32 cellular contexts compared by ENCODE assay signal in genomic region chr7:111839261-111839660, GRCh38.
"Had no signal": no experiment of that assay in that cellular context is flagged by ENCODE, and none has a peak within 500 bp of the region (broad histone marks: within the 10 kb centered on the region; RNA-seq: fewer than 3 reads in every experiment).

No MANE protein-coding gene starts in this region.

- H3K27me3 ChIP-seq: neural progenitor cell, spleen, suprapubic skin, testis, tibial artery, transverse colon, upper lobe of right lung, vagina had no signal

- DNase-seq: naive B cell; natural killer cell; occipital lobe; posterior cingulate gyrus; psoas muscle; right cardiac atrium; spleen; stimulated activated CD4-positive, alpha-beta T cell treated with anti-CD3 and anti-CD28 coated beads, Interleukin-12 subunit alpha, Interleukin-12 subunit beta, amount 100 ng/mL, for 4 hours; stimulated activated CD4-positive, alpha-beta T cell treated with anti-CD3 and anti-CD28 coated beads, Interleukin-1b, Interleukin-23, amount 100 ng/mL, for 48 hours; stimulated activated CD4-positive, alpha-beta T cell treated with anti-CD3 and anti-CD28 coated beads, Interleukin-4, amount 100 ng/mL, for 1 hour; stimulated activated CD4-positive, alpha-beta T cell treated with anti-CD3 and anti-CD28 coated beads, Interleukin-4, amount 100 ng/mL, for 4 hours; stimulated activated CD8-positive, alpha-beta memory T cell treated with anti-CD3 and anti-CD28 coated beads, Interleukin-4, amount 100 ng/mL, for 48 hours; stimulated activated naive CD4-positive, alpha-beta T cell; stimulated activated naive CD8-positive, alpha-beta T cell treated with anti-CD3 and anti-CD28 coated beads, Interleukin-15, amount 100 ng/mL, for 72 hours; stimulated activated naive CD8-positive, alpha-beta T cell treated with anti-CD3 and anti-CD28 coated beads, Interleukin-15, Interleukin-2, amounts not matched to agents 100 U/mL and 50 U/mL, for 24 hours; substantia nigra; testis; tibial artery; transverse colon; upper lobe of right lung had no signal

- H3K36me3 Mint-ChIP-seq: naive B cell, natural killer cell had no signal

- H3K9ac ChIP-seq: neural progenitor cell, parathyroid adenoma had no signal

- H3K4me2 ChIP-seq: neural progenitor cell, smooth muscle cell had no signal

- H2AFZ ChIP-seq: neural progenitor cell, parathyroid adenoma had no signal

- H3K36me3 ChIP-seq: neural progenitor cell, spleen, transverse colon had no signal

- H3K27me3 Mint-ChIP-seq: naive B cell; progenitor cell of endocrine pancreas; stimulated activated memory B cell treated with anti-CD40 and anti-IgM and Interleukin-4, amounts not matched to agents 10 μg/mL and 1 μg/mL and 100 μg/mL, for 72 hours; type B pancreatic cell had no signal

- H3K4me3 ChIP-seq: neural progenitor cell, psoas muscle, skin epidermis, smooth muscle cell, spleen, suprapubic skin, testis, tibial artery, transverse colon, upper lobe of right lung, vagina had no signal

- ATAC-seq: natural killer cell; psoas muscle; right cardiac atrium; sciatic nerve; stimulated activated memory B cell treated with anti-CD40 and anti-IgM and Interleukin-4, amounts not matched to agents 10 μg/mL and 1 μg/mL and 100 μg/mL, for 72 hours; stimulated activated naive CD8-positive, alpha-beta T cell treated with anti-CD3 and anti-CD28 coated beads, Interleukin-15, amount 100 ng/mL, for 72 hours; stimulated activated naive CD8-positive, alpha-beta T cell treated with anti-CD3 and anti-CD28 coated beads, Interleukin-15, Interleukin-2, amounts not matched to agents 100 U/mL and 50 U/mL, for 24 hours; upper lobe of right lung had no signal

- H3K4me1 ChIP-seq: neural progenitor cell, parathyroid adenoma, psoas muscle, spleen, testis, tibial artery, upper lobe of right lung had no signal

- H3K79me2 ChIP-seq: parathyroid adenoma had no signal

- H3K4me3 Mint-ChIP-seq: naive B cell; natural killer cell; nephron; neural progenitor cell; stimulated activated memory B cell treated with anti-CD40 and anti-IgM and Interleukin-4, amounts not matched to agents 10 μg/mL and 1 μg/mL and 100 μg/mL, for 72 hours; stimulated activated naive CD8-positive, alpha-beta T cell treated with anti-CD3 and anti-CD28 coated beads, Interleukin-15, amount 100 ng/mL, for 72 hours; type B pancreatic cell had no signal

- H3K27ac Mint-ChIP-seq: naive B cell; natural killer cell; nephron; neural progenitor cell; progenitor cell of endocrine pancreas; stimulated activated memory B cell treated with anti-CD40 and anti-IgM and Interleukin-4, amounts not matched to agents 10 μg/mL and 1 μg/mL and 100 μg/mL, for 72 hours; stimulated activated naive CD8-positive, alpha-beta T cell treated with anti-CD3 and anti-CD28 coated beads, Interleukin-15, amount 100 ng/mL, for 72 hours; type B pancreatic cell had no signal

- FAIRE-seq: urothelium cell line had no signal

- H3K9me3 ChIP-seq: psoas muscle, suprapubic skin, testis, tibial artery, transverse colon, upper lobe of right lung, vagina had no signal

- H3K27ac ChIP-seq: neural progenitor cell, parathyroid adenoma, psoas muscle, skin epidermis, spleen, suprapubic skin, testis, tibial artery, transverse colon, upper lobe of right lung, vagina had no signal

- H3K4me1 Mint-ChIP-seq: naive B cell; nephron; neural progenitor cell; stimulated activated memory B cell treated with anti-CD40 and anti-IgM and Interleukin-4, amounts not matched to agents 10 μg/mL and 1 μg/mL and 100 μg/mL, for 72 hours had no signal
